ENCODE assay signal across 6 cellular contexts in genomic region chr9:35182401-35182800, GRCh38. TPM values are rescaled to one million over a fixed set of nuclear protein-coding genes. Genes with fewer than 3 reads are reported as not detected.
A peak's percentile ranks its signal among the peaks of the same experiment; 100 is the strongest.
DNase-seq lines count a peak whose midpoint lies in the region; ATAC-seq, FAIRE-seq and TF ChIP-seq lines count a peak whose summit lies in the region.
"Not testable (repeated sequence)": the region's sequence is repeated elsewhere in the genome, so short reads cannot be mapped to it uniquely, and the experiment has no call there.

No MANE protein-coding gene starts in this region.

- not testable (repeated sequence) for H2AFZ ChIP-seq in HepG2 (ENCODE audit: low read length)

- not testable (repeated sequence) for H3K27me3 ChIP-seq in endodermal cell (ENCODE audit: control insufficient read depth, insufficient read depth, low read length, poor library complexity, severe bottlenecking); HepG2 (ENCODE audit: control insufficient read depth in 1 of 2, insufficient read depth in 2 of 2, low read length in 2 of 2)

- peaks cover 34% of the 10 kb centered on the region for H3K36me3 Mint-ChIP-seq in endodermal cell (ENCODE audit: low read depth)

- H3K9me3 ChIP-seq in endodermal cell (ENCODE audit: control insufficient read depth, low read length) = peaks cover 63% of the 10 kb centered on the region
- not testable (repeated sequence) for H3K9me3 ChIP-seq in HepG2 (ENCODE audit: low read length)

- 60% methylated on average over 1 of the region's 3 CpGs; no CpG with 5 or more reads in 1 of the 2 experiments for WGBS in endodermal cell (ENCODE audit: insufficient coverage in 1 of 2, insufficient read length in 1 of 2), 2 experiments
- 5% methylated on average over 2 of the region's 3 CpGs for WGBS in HepG2 (ENCODE audit: low lambda C conversion rate)

- not testable (repeated sequence) for H3K4me3 Mint-ChIP-seq in endodermal cell

- TF ChIP-seq EP300 in HepG2 (IDR thresholded peaks at IDR 0.05; ENCODE audit: low read depth in 2 of 2, low read length in 2 of 2); HepG2 (CRISPR knock-in tag; IDR thresholded peaks at IDR 0.05; ENCODE audit: borderline replicate concordance): not testable (repeated sequence)

- intact Hi-C loops in HepG2 (cut with micrococcal nuclease; ENCODE audit: unreplicated experiment) = not testable (repeated sequence)

- CTCF ChIA-PET in HepG2 (lab: Yijun Ruan, JAX; ENCODE audit: low intra/inter-chr PET ratio, low total read pairs) = not testable (repeated sequence)

- not testable (repeated sequence) for H3K4me1 Mint-ChIP-seq in endodermal cell

- not testable (repeated sequence) for H3K9ac ChIP-seq in endodermal cell (ENCODE audit: extremely low read depth, low read length, poor library complexity, severe bottlenecking); HepG2 (ENCODE audit: insufficient read depth, low read depth, low read length)

- not testable (repeated sequence) for FAIRE-seq in HepG2 (lab: Jason Lieb, UNC)

- not testable (repeated sequence) for H3K27me3 Mint-ChIP-seq in endodermal cell (ENCODE audit: insufficient read depth)

- not testable (repeated sequence) for TF ChIP-seq POLR2A in HepG2 (IDR thresholded peaks at IDR 0.05; ENCODE audit: insufficient read depth in 1 of 2, low read depth in 2 of 2, low read length in 2 of 2)

- H3K4me3 ChIP-seq in endodermal cell (ENCODE audit: low read length) = peak overlapping the region; percentile 59
- H3K4me3 ChIP-seq in HepG2 (replicated peaks in 1 of 3; ENCODE audit: insufficient read depth in 1 of 3, low read depth in 2 of 3, low read length in 3 of 3) = not testable (repeated sequence)

- TF ChIP-seq CTCF in 22Rv1 (IDR thresholded peaks at IDR 0.05); endodermal cell (conservative IDR thresholded peaks at IDR 0.05); HepG2 (CRISPR knock-in tag; IDR thresholded peaks at IDR 0.05): not testable (repeated sequence)

- in situ Hi-C loops in HepG2 (cut with HindIII; ENCODE audit: extremely low pct_ligation_motif_present, low pct_unique_long_range_greater_than_20kb) = not testable (repeated sequence)

- not testable (repeated sequence) for H3K4me2 ChIP-seq in HepG2 (ENCODE audit: low read depth, low read length)

- H3K4me1 ChIP-seq in endodermal cell (ENCODE audit: control insufficient read depth, insufficient read depth, low read length) = not testable (repeated sequence)
- H3K4me1 ChIP-seq in HepG2 (ENCODE audit: insufficient read depth, low read length) = peaks cover 26% of the 10 kb centered on the region

- BruUV-seq in HepG2 (replicated peaks; lab: Mats Ljungman, UMichigan) = not testable (repeated sequence)

- peak overlapping the region; percentile 93 for H3K27ac ChIP-seq in 22Rv1
- H3K27ac ChIP-seq in endodermal cell (ENCODE audit: low read depth, low read length); HepG2 (ENCODE audit: extremely low read length, insufficient read depth, low read length): not testable (repeated sequence)

- not testable (repeated sequence) for H3K79me2 ChIP-seq in HepG2 (ENCODE audit: insufficient read depth, low read length)

- H4K20me1 ChIP-seq in HepG2 (ENCODE audit: insufficient read depth, low read length) = not testable (repeated sequence)

- DNase-seq in DMS53 (lab: John Stamatoyannopoulos, UW) (peak; percentile 50), NCI-H748 (lab: John Stamatoyannopoulos, UW; ENCODE audit: unreplicated experiment) (peak; percentile 67), NCI-H82 (lab: John Stamatoyannopoulos, UW) (peak; percentile 15)
- not testable (repeated sequence) for DNase-seq in endodermal cell; HepG2 (ENCODE audit: low spot score)

- POLR2A ChIA-PET in HepG2 (lab: Yijun Ruan, JAX) = not testable (repeated sequence)

- TF ChIP-seq RAD21 in HepG2 (CRISPR knock-in tag; IDR thresholded peaks at IDR 0.05) = not testable (repeated sequence)

- not testable (repeated sequence) for H3K27ac Mint-ChIP-seq in endodermal cell

- not testable (repeated sequence) for ATAC-seq in HepG2

- H3K9me3 Mint-ChIP-seq in endodermal cell = peaks cover 71% of the 10 kb centered on the region

- H3K36me3 ChIP-seq in endodermal cell (ENCODE audit: control insufficient read depth, insufficient read depth, low read length); HepG2 (replicated peaks in 1 of 2; ENCODE audit: control insufficient read depth in 1 of 2, insufficient read depth in 2 of 2, low read length in 2 of 2): not testable (repeated sequence)

TF ChIP-seq in HepG2, 621 proteins besides CTCF, POLR2A, EP300 and RAD21 (continues in another document):
- TF ChIP-seq SOX13 (IDR thresholded peaks at IDR 0.05) = not testable (repeated sequence)
- TF ChIP-seq SOX13 (CRISPR knock-in tag; conservative IDR thresholded peaks at IDR 0.05 in 1 of 2, IDR thresholded peaks at IDR 0.05 in 1 of 2) (peak in 1 of 2 experiments; percentile 38; a peak in 1 of 4 replicates), SALL1 (CRISPR knock-in tag; IDR thresholded peaks at IDR 0.05) (peak; percentile 35; the same call in 1 of the 2 replicates), FOXJ3 (CRISPR knock-in tag; IDR thresholded peaks at IDR 0.05; ENCODE audit: borderline replicate concordance) (peak; percentile 29; the same call in 1 of the 2 replicates), FOXA3 (CRISPR knock-in tag; IDR thresholded peaks at IDR 0.05) (0 out of 2 replicates have a peak, but pooled peaks have one; percentile 38), GATAD2A (CRISPR knock-in tag; IDR thresholded peaks at IDR 0.05) (peak; percentile 50; the same call in 1 of the 2 replicates), FOSL2 (CRISPR knock-in tag; IDR thresholded peaks at IDR 0.05) (0 out of 2 replicates have a peak, but pooled peaks have one; percentile 6), HNF4A (CRISPR knock-in tag; IDR thresholded peaks at IDR 0.05) (peak; percentile 55), NR2F6 (IDR thresholded peaks at IDR 0.05) (0 out of 2 replicates have a peak, but pooled peaks have one; percentile 23), NR2F6 (CRISPR knock-in tag; IDR thresholded peaks at IDR 0.05) (peak; percentile 40; the same call in 1 of the 2 replicates)
- TF ChIP-seq, protein P1, sequence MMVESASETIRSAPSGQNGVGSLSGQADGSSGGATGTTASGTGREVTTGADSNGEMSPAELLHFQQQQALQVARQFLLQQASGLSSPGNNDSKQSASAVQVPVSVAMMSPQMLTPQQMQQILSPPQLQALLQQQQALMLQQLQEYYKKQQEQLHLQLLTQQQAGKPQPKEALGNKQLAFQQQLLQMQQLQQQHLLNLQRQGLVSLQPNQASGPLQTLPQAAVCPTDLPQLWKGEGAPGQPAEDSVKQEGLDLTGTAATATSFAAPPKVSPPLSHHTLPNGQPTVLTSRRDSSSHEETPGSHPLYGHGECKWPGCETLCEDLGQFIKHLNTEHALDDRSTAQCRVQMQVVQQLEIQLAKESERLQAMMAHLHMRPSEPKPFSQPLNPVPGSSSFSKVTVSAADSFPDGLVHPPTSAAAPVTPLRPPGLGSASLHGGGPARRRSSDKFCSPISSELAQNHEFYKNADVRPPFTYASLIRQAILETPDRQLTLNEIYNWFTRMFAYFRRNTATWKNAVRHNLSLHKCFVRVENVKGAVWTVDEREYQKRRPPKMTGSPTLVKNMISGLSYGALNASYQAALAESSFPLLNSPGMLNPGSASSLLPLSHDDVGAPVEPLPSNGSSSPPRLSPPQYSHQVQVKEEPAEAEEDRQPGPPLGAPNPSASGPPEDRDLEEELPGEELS (CRISPR knock-in tag; IDR thresholded peaks at IDR 0.05) = peak; percentile 44; the same call in 1 of the 2 replicates
- TF ChIP-seq, protein P2, sequence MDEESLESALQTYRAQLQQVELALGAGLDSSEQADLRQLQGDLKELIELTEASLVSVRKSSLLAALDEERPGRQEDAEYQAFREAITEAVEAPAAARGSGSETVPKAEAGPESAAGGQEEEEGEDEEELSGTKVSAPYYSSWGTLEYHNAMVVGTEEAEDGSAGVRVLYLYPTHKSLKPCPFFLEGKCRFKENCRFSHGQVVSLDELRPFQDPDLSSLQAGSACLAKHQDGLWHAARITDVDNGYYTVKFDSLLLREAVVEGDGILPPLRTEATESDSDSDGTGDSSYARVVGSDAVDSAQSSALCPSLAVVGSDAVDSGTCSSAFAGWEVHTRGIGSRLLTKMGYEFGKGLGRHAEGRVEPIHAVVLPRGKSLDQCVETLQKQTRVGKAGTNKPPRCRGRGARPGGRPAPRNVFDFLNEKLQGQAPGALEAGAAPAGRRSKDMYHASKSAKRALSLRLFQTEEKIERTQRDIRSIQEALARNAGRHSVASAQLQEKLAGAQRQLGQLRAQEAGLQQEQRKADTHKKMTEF (CRISPR knock-in tag; IDR thresholded peaks at IDR 0.05) = 0 out of 2 replicates have a peak, but pooled peaks have one; percentile 22

RNA-seq across cellular contexts. Expression of gene UNC13B, which starts 20.6 kb away (rescaled TPM):
- total RNA-seq in endodermal cell (10 to 100 TPM; 53.9 to 57.2 TPM), HepG2 (2016; rRNA removed; fragmentation: Illumina TruSeq; extraction: Trizol) (18.3 and 23.6 TPM in 2 replicates)
- polyA plus RNA-seq in endodermal cell (2013, experiment 1 of 2) = 35.5 TPM
- polyA plus RNA-seq in endodermal cell (2013, experiment 2 of 2) = 30.9 TPM
- total RNA-seq in HepG2 (2016; cell fraction: cytosol; rRNA removed; fragmentation: Illumina TruSeq; extraction: Trizol; ENCODE audit: low read depth) = 5.8 and 6.3 TPM in 2 replicates
- 18.0 and 23.3 TPM in 2 replicates for total RNA-seq in HepG2 (2016; cell fraction: insoluble cytoplasmic fraction; rRNA removed; fragmentation: Illumina TruSeq; extraction: Trizol)
- total RNA-seq in HepG2 (2016; cell fraction: membrane; rRNA removed; fragmentation: Illumina TruSeq; extraction: Trizol) = 8.4 and 8.7 TPM in 2 replicates
- total RNA-seq in HepG2 (2016; cell fraction: nucleus; rRNA removed; fragmentation: Illumina TruSeq; extraction: Trizol) = 15.9 and 17.6 TPM in 2 replicates
- 14.0 and 17.8 TPM in 2 replicates for polyA plus RNA-seq in HepG2 (2011; rRNA removed)
- 13.3 and 16.9 TPM in 2 replicates for polyA plus RNA-seq in HepG2 (2011; cell fraction: cytosol; rRNA removed)
- polyA plus RNA-seq in HepG2 (2011; cell fraction: nucleus; rRNA removed) = 28.7 and 38.7 TPM in 2 replicates
- 18.7 and 23.3 TPM in 2 replicates for polyA plus RNA-seq in HepG2 (2012)
- polyA plus RNA-seq in HepG2 (2016; cell fraction: cytosol; fragmentation: Illumina TruSeq; extraction: Trizol; ENCODE audit: low read depth) = 0.63 and 0.76 TPM in 2 replicates
- polyA plus RNA-seq in HepG2 (2016; cell fraction: insoluble cytoplasmic fraction; fragmentation: Illumina TruSeq; extraction: Trizol; ENCODE audit: low read depth) = 15.9 and 17.2 TPM in 2 replicates
- 3.1 TPM in 2 replicates for polyA plus RNA-seq in HepG2 (2016; cell fraction: membrane; fragmentation: Illumina TruSeq; extraction: Trizol; ENCODE audit: low read depth)
- polyA plus RNA-seq in HepG2 (2016; cell fraction: nucleus; fragmentation: Illumina TruSeq; extraction: Trizol; ENCODE audit: insufficient read depth, low read depth) = 17.3 and 17.8 TPM in 2 replicates
- polyA minus RNA-seq in HepG2 (2011; rRNA and poly(A)+ RNA removed; ENCODE audit: low replicate concordance) = 36.9 and 49.4 TPM in 2 replicates
- polyA minus RNA-seq in HepG2 (2011; cell fraction: cytosol; rRNA and poly(A)+ RNA removed) = 16.0 and 22.7 TPM in 2 replicates
- 22.0 and 32.6 TPM in 2 replicates for polyA minus RNA-seq in HepG2 (2011; cell fraction: nucleus; rRNA and poly(A)+ RNA removed)
